ENCODE assay signal across 17 cellular contexts in genomic region chr18:47893939-47894699, GRCh38. TPM values are rescaled to one million over a fixed set of nuclear protein-coding genes. Genes with fewer than 3 reads are reported as not detected.
DNase-seq lines count a peak whose midpoint lies in the region; ATAC-seq and TF ChIP-seq lines count a peak whose summit lies in the region.
"Had no signal": no experiment of that assay in that cellular context is flagged by ENCODE, and none has a peak within 500 bp of the region (broad histone marks: within the 10 kb centered on the region; RNA-seq: fewer than 3 reads in every experiment).

No MANE protein-coding gene starts in this region.

- no peak overlapping the region for H3K4me3 ChIP-seq in CD8-positive, alpha-beta T cell (ENCODE audit: low read depth, low read length)
- H3K4me3 ChIP-seq in HCT116 (replicated peaks in 1 of 2; ENCODE audit: low read depth in 1 of 2, low read length in 2 of 2): no peak overlapping the region
- H3K4me3 ChIP-seq: ovary had no signal

- peak overlapping the region; percentile 42 for H3K4me2 ChIP-seq in HCT116 (ENCODE audit: low read length)

- TF ChIP-seq POLR2A in HCT116 (IDR thresholded peaks at IDR 0.05; ENCODE audit: borderline replicate concordance, extremely low read depth, insufficient read depth, insufficient read length): no peak

- no peaks in the 10 kb centered on the region for H3K9me2 ChIP-seq in HCT116 (ENCODE audit: insufficient read depth)

- CTCF ChIA-PET in CD8-positive, alpha-beta T cell (lab: Charles Lee): interaction anchor here (1.1 kb wide), 1 partner anchor 8 kb away, joined by 3 read pairs; no protein-coding TSS in a partner anchor
- CTCF ChIA-PET in HCT116 (lab: Charles Lee): no interaction called here

- RAD21 ChIA-PET in HCT116 (lab: Charles Lee; ENCODE audit: low non-redundant PET in 1 of 2, low total read pairs in 2 of 2, uncharacterized antibody in 2 of 2, unreplicated experiment in 2 of 2): no interaction called here

- no peak for DNase-seq in CD8-positive, alpha-beta T cell
- DNase-seq in HCT116 (ENCODE audit: low read depth, low spot score): no peak
- DNase-seq in islet precursor cell: peak; percentile 84
- DNase-seq in GF-D8 (lab: John Stamatoyannopoulos, UW): no peak
- no peak for DNase-seq in NCI-H128 (lab: John Stamatoyannopoulos, UW; ENCODE audit: unreplicated experiment)
- DNase-seq: DMS53; effector memory CD4-positive, alpha-beta T cell; foreskin fibroblast; H7; KBM-7; NCI-H1105 treated with DMSO at 0.1 percent for 48 hours; ovary; WERI-Rb-1 had no signal

- H3K27me3 Mint-ChIP-seq in CD8-positive, alpha-beta T cell (ENCODE audit: low read depth): no peaks in the 10 kb centered on the region
- no peaks in the 10 kb centered on the region for H3K27me3 Mint-ChIP-seq in activated T-helper 17 cell treated with anti-CD3 and anti-CD28 coated beads, Interleukin-2, amount 50 U/mL, for 72 hours
- H3K27me3 Mint-ChIP-seq: activated naive CD4-positive, alpha-beta T cell treated with anti-CD3 and anti-CD28 coated beads, Interleukin-2, amount 50 U/mL, for 24 hours had no signal

- TF ChIP-seq CTCF in CD8-positive, alpha-beta T cell (IDR thresholded peaks at IDR 0.05): no peak
- no peak for TF ChIP-seq CTCF in HCT116 (IDR thresholded peaks at IDR 0.05 in 2 of 3, conservative IDR thresholded peaks at IDR 0.05 in 1 of 3; ENCODE audit: borderline replicate concordance in 1 of 3, insufficient read depth in 1 of 3, low read depth in 2 of 3, low read length in 2 of 3)

- peaks cover 51% of the 10 kb centered on the region for H3K36me3 Mint-ChIP-seq in CD8-positive, alpha-beta T cell
- H3K36me3 Mint-ChIP-seq in activated T-helper 17 cell treated with anti-CD3 and anti-CD28 coated beads, Interleukin-2, amount 50 U/mL, for 72 hours (ENCODE audit: low read depth): peaks cover 91% of the 10 kb centered on the region

- H2AFZ ChIP-seq in HCT116 (ENCODE audit: low read depth, low read length, poor library complexity, severe bottlenecking): no peak overlapping the region

- peak overlapping the region; percentile 10 for H3K27ac Mint-ChIP-seq in CD8-positive, alpha-beta T cell
- peak overlapping the region; percentile 64 for H3K27ac Mint-ChIP-seq in activated T-helper 17 cell treated with anti-CD3 and anti-CD28 coated beads, Interleukin-2, amount 50 U/mL, for 72 hours

- H3K9me3 ChIP-seq in CD8-positive, alpha-beta T cell (ENCODE audit: low read length): no peaks in the 10 kb centered on the region
- no peaks in the 10 kb centered on the region for H3K9me3 ChIP-seq in HCT116 (ENCODE audit: control insufficient read depth in 1 of 2, insufficient read depth in 1 of 2, low read depth in 1 of 2, low read length in 2 of 2)
- H3K9me3 ChIP-seq: ovary had no signal

- H3K79me2 ChIP-seq in HCT116 (ENCODE audit: insufficient read depth, low read length): peaks cover 79% of the 10 kb centered on the region

- no peaks in the 10 kb centered on the region for H3K27me3 ChIP-seq in CD8-positive, alpha-beta T cell (ENCODE audit: insufficient read depth, low read length)
- no peaks in the 10 kb centered on the region for H3K27me3 ChIP-seq in HCT116 (ENCODE audit: insufficient read depth, low read length)
- H3K27me3 ChIP-seq: ovary had no signal

- ATAC-seq in CD8-positive, alpha-beta T cell: no peak
- ATAC-seq in HCT116 (0 out of 2 replicates have a peak, but pooled peaks have one; percentile 44), HG03354 (IDR thresholded peaks at IDR 0.05; ENCODE audit: poor library complexity, severe bottlenecking, unreplicated experiment) (no peak), HG02798 (IDR thresholded peaks at IDR 0.05; ENCODE audit: poor library complexity, unreplicated experiment) (no peak)
- ATAC-seq in activated T-helper 17 cell treated with anti-CD3 and anti-CD28 coated beads, Interleukin-2, amount 50 U/mL, for 72 hours (replicated peaks): no peak

- POLR2A ChIA-PET in CD8-positive, alpha-beta T cell (lab: Charles Lee): interaction anchor here (0.9 to 1.6 kb wide), 2 partner anchors 9 to 19 kb away, joined by 3 to 4 read pairs; no protein-coding TSS in a partner anchor
- POLR2A ChIA-PET in HCT116 (lab: Charles Lee): no interaction called here

- no TSS peak for BruUV-seq in HCT116 (replicated peaks; lab: Mats Ljungman, UMichigan)

- TF ChIP-seq RAD21 in HCT116 (IDR thresholded peaks at IDR 0.05; ENCODE audit: low read depth): no peak

- H3K4me3 Mint-ChIP-seq in CD8-positive, alpha-beta T cell: no peak overlapping the region
- H3K4me3 Mint-ChIP-seq in activated T-helper 17 cell treated with anti-CD3 and anti-CD28 coated beads, Interleukin-2, amount 50 U/mL, for 72 hours: no peak overlapping the region
- H3K4me3 Mint-ChIP-seq: activated naive CD4-positive, alpha-beta T cell treated with anti-CD3 and anti-CD28 coated beads, Interleukin-2, amount 50 U/mL, for 24 hours had no signal

- no peak overlapping the region for H3K27ac ChIP-seq in CD8-positive, alpha-beta T cell (ENCODE audit: low read depth, low read length)
- no peak overlapping the region for H3K27ac ChIP-seq in HCT116 (ENCODE audit: low read depth, low read length)
- H3K27ac ChIP-seq: ovary, WERI-Rb-1 had no signal

- intact Hi-C loops in CD8-positive, alpha-beta T cell (cut with DNase I, micrococcal nuclease): loop anchor here in 1 of 2 experiments (5.0 kb wide), 1 partner anchor 33 kb away; no protein-coding TSS in a partner anchor
- intact Hi-C loops in HCT116 (cut with micrococcal nuclease): no loop called here

- peaks cover 56% of the 10 kb centered on the region for H3K4me1 Mint-ChIP-seq in CD8-positive, alpha-beta T cell (ENCODE audit: low read depth)
- H3K4me1 Mint-ChIP-seq in activated T-helper 17 cell treated with anti-CD3 and anti-CD28 coated beads, Interleukin-2, amount 50 U/mL, for 72 hours: peaks cover 33% of the 10 kb centered on the region

- no peaks in the 10 kb centered on the region for H3K9me3 Mint-ChIP-seq in CD8-positive, alpha-beta T cell
- no peaks in the 10 kb centered on the region for H3K9me3 Mint-ChIP-seq in activated T-helper 17 cell treated with anti-CD3 and anti-CD28 coated beads, Interleukin-2, amount 50 U/mL, for 72 hours
- H3K9me3 Mint-ChIP-seq: activated naive CD4-positive, alpha-beta T cell treated with anti-CD3 and anti-CD28 coated beads, Interleukin-2, amount 50 U/mL, for 24 hours had no signal

- H3K4me1 ChIP-seq in CD8-positive, alpha-beta T cell (ENCODE audit: insufficient read depth, low read length): peaks cover 7% of the 10 kb centered on the region
- peaks cover 25 to 40% of the 10 kb centered on the region in 2 experiments for H3K4me1 ChIP-seq in HCT116 (ENCODE audit: control insufficient read depth in 1 of 2, insufficient read depth in 2 of 2, low read length in 2 of 2)

- peaks cover 10% of the 10 kb centered on the region for H3K36me3 ChIP-seq in CD8-positive, alpha-beta T cell (ENCODE audit: insufficient read depth, low read length)
- peaks cover 0 to 6% of the 10 kb centered on the region in 2 experiments; a peak in 1 of 4 replicates for H3K36me3 ChIP-seq in HCT116 (ENCODE audit: control insufficient read depth in 1 of 2, insufficient read depth in 2 of 2, low read length in 2 of 2)
- H3K36me3 ChIP-seq: ovary had no signal

- H4K20me1 ChIP-seq in HCT116 (ENCODE audit: insufficient read depth): 0 out of 2 replicates have a peak, but pooled peaks cover 6% of the 10 kb centered on the region

- no peak overlapping the region for H3K9ac ChIP-seq in HCT116 (ENCODE audit: low read length)

TF ChIP-seq in HCT116, 20 proteins besides CTCF, POLR2A, EP300 and RAD21:
- no peak for TF ChIP-seq ATF3 (IDR thresholded peaks at IDR 0.05)
- TF ChIP-seq ZBTB33 (IDR thresholded peaks at IDR 0.05; ENCODE audit: extremely low read depth, insufficient replicate concordance, low read length): no peak
- no peak for TF ChIP-seq ZNF274 (IDR thresholded peaks at IDR 0.05; ENCODE audit: low read depth, low read length)
- no peak for TF ChIP-seq YY1 (IDR thresholded peaks at IDR 0.05; ENCODE audit: extremely low read depth, insufficient replicate concordance, low read depth, low read length)
- TF ChIP-seq SRF (IDR thresholded peaks at IDR 0.05; ENCODE audit: low read depth): no peak
- TF ChIP-seq MAX (IDR thresholded peaks at IDR 0.05): no peak
- no peak for TF ChIP-seq EGR1 (IDR thresholded peaks at IDR 0.05; ENCODE audit: low read depth)

RNA-seq across cellular contexts. Expression of gene SMAD2, which starts 36.3 kb away (rescaled TPM):
- total RNA-seq in CD8-positive, alpha-beta T cell: 10 to 100 TPM; 70.9 to 72.4 TPM
- 130 TPM for total RNA-seq in HCT116 (2021; ENCODE audit: unreplicated experiment)
- 61.4 and 72.8 TPM in 2 replicates for polyA plus RNA-seq in HCT116 (2012)
- 100 to 1,000 TPM in 1 of 2 donors, 10 to 100 TPM in 1; 97.2 to 170 TPM for total RNA-seq in activated T-helper 17 cell treated with anti-CD3 and anti-CD28 coated beads, Interleukin-2, amount 50 U/mL, for 72 hours
